In genomic region chr9:7976167-7976755, GRCh38 we compare ENCODE assay signal across 9 cellular contexts.
A peak's percentile ranks its signal among the peaks of the same experiment; 100 is the strongest.
DNase-seq lines count a peak whose midpoint lies in the region; ATAC-seq and TF ChIP-seq lines count a peak whose summit lies in the region.
"Had no signal": no experiment of that assay in that cellular context is flagged by ENCODE, and none has a peak within 500 bp of the region (broad histone marks: within the 10 kb centered on the region; RNA-seq: fewer than 3 reads in every experiment).

No MANE protein-coding gene starts in this region.

- POLR2A ChIA-PET in SK-N-SH (lab: Yijun Ruan, JAX) = no interaction called here

- H2BK12ac ChIP-seq in H9 (ENCODE audit: insufficient read length, low read depth, low read length) = no peak overlapping the region

- H3K9me3 Mint-ChIP-seq in H9 = no peaks in the 10 kb centered on the region

- no peak overlapping the region for H2AK5ac ChIP-seq in H9 (ENCODE audit: insufficient read length, low read length)

- H3K9me2 ChIP-seq in SK-N-SH = no peaks in the 10 kb centered on the region

- H3K23me2 ChIP-seq in H9 (ENCODE audit: insufficient read length, low read depth, low read length, poor library complexity, severe bottlenecking) = no peaks in the 10 kb centered on the region

- H3K4me1 Mint-ChIP-seq in H9 = peaks cover 7 to 10% of the 10 kb centered on the region in 2 experiments

- H3K4me3 Mint-ChIP-seq in H9 = no peak overlapping the region

- DNase-seq in NOMO-1 (lab: John Stamatoyannopoulos, UW; ENCODE audit: unreplicated experiment in 2 of 2) (peak; percentile 70 to 87), ureter (ENCODE audit: low spot score) (no peak), H9 (no peak), SK-N-SH (no peak)
- peak; percentile 51 for DNase-seq in activated naive CD4-positive, alpha-beta T cell treated with Interleukin-2 at 50 U/mL for 16 hours
- peak in 2 of 3 experiments; percentile 8 to 32 for DNase-seq in stimulated activated CD4-positive, alpha-beta T cell treated with anti-CD3 and anti-CD28 coated beads, TNF-alpha, amount 100 ng/mL, for 4 hours (ENCODE audit: low read depth in 3 of 3)

- no peak overlapping the region for H4K5ac ChIP-seq in H9 (ENCODE audit: insufficient read length, low read depth, low read length)

- H3K9ac ChIP-seq in H9 (ENCODE audit: extremely low read depth, insufficient read length, low read length) (no peak overlapping the region), SK-N-SH (no peak overlapping the region)
- H3K9ac ChIP-seq: KMS-11 had no signal

- H3K27me3 ChIP-seq in H9 (ENCODE audit: insufficient read depth, low read length) (no peaks in the 10 kb centered on the region), SK-N-SH (ENCODE audit: insufficient read depth) (no peaks in the 10 kb centered on the region)

- no peak for TF ChIP-seq CTCF in H9 (conservative IDR thresholded peaks at IDR 0.05)
- TF ChIP-seq CTCF in SK-N-SH (IDR thresholded peaks at IDR 0.05) = no peak

- no peaks in the 10 kb centered on the region for H4K20me1 ChIP-seq in H9 (ENCODE audit: control insufficient read depth, insufficient read depth, insufficient read length)
- H4K20me1 ChIP-seq in SK-N-SH (ENCODE audit: insufficient read depth) = no peaks in the 10 kb centered on the region

- H3K36me3 ChIP-seq in SK-N-SH (replicated peaks in 1 of 2; ENCODE audit: control insufficient read depth in 1 of 2, insufficient read depth in 2 of 2, low read length in 1 of 2) = no peaks in the 10 kb centered on the region

- no peak overlapping the region for H3T11ph ChIP-seq in H9 (ENCODE audit: low read length)

- peak; percentile 96 for ATAC-seq in GM18511 (IDR thresholded peaks at IDR 0.05; ENCODE audit: unreplicated experiment)
- ATAC-seq in HG02623 (IDR thresholded peaks at IDR 0.05; ENCODE audit: unreplicated experiment) = peak; percentile 97

- H4K8ac ChIP-seq in H9 (replicated peaks; ENCODE audit: insufficient read length, low read depth, low read length) = no peak overlapping the region

- TF ChIP-seq RAD21 in SK-N-SH (IDR thresholded peaks at IDR 0.05; ENCODE audit: low read length) = no peak

- H3K27ac ChIP-seq in H9 (ENCODE audit: insufficient read length, low read depth, low read length) (no peak overlapping the region), SK-N-SH (ENCODE audit: low read depth in 2 of 2, low read length in 1 of 2) (no peak overlapping the region)
- H3K27ac ChIP-seq: KMS-11 had no signal

- no peak overlapping the region for H2BK120ac ChIP-seq in H9 (ENCODE audit: low read depth, low read length, poor library complexity, severe bottlenecking)

- H3K56ac ChIP-seq in H9 (ENCODE audit: insufficient read length, low read depth, low read length) = no peak overlapping the region

- no peak overlapping the region for H2BK5ac ChIP-seq in H9 (ENCODE audit: insufficient read length, low read length)

- H3K4me1 ChIP-seq in H9 (ENCODE audit: insufficient read depth, low read length) (no peaks in the 10 kb centered on the region; the same call in 1 of the 2 replicates), SK-N-SH (ENCODE audit: control insufficient read depth in 1 of 2, insufficient read depth in 2 of 2, low read depth in 1 of 2, low read length in 1 of 2) (peaks cover 0 to 8% of the 10 kb centered on the region in 2 experiments; a peak in 2 of 4 replicates)

- H4K91ac ChIP-seq in H9 (ENCODE audit: insufficient read length, low read depth, low read length) = no peak overlapping the region

- H3K36me3 Mint-ChIP-seq in H9 (ENCODE audit: insufficient read depth in 1 of 3, low read depth in 3 of 3) = no peaks in the 10 kb centered on the region

- H3K9me3 ChIP-seq in H9 (ENCODE audit: control insufficient read depth, low read depth, low read length) = no peaks in the 10 kb centered on the region
- H3K9me3 ChIP-seq in SK-N-SH = no peaks in the 10 kb centered on the region

- no peak overlapping the region for H3K18ac ChIP-seq in H9 (ENCODE audit: insufficient read length, low read depth, low read length)

- H3K4ac ChIP-seq in H9 (ENCODE audit: low read depth, low read length) = no peak overlapping the region

- WGBS in H9 (ENCODE audit: extremely low coverage, insufficient read length, low lambda C conversion rate) = no CpG with 5 or more reads among the region's 4 CpGs
- WGBS in SK-N-SH (ENCODE audit: low lambda C conversion rate) = 49% methylated on average over 4 of the region's 4 CpGs

- H3K4me2 ChIP-seq in H9 (ENCODE audit: insufficient read depth, insufficient read length, low read length) = no peak overlapping the region
- no peak overlapping the region for H3K4me2 ChIP-seq in SK-N-SH
- H3K4me2 ChIP-seq: KMS-11 had no signal

- no peak overlapping the region for H3K14ac ChIP-seq in H9 (ENCODE audit: insufficient read depth, low read length)

- no peak overlapping the region for H2AFZ ChIP-seq in H9 (ENCODE audit: low read length)
- H2AFZ ChIP-seq in SK-N-SH (ENCODE audit: low read depth) = no peak overlapping the region

- no peaks in the 10 kb centered on the region for H3F3A ChIP-seq in SK-N-SH (replicated peaks; ENCODE audit: insufficient read depth)

- no peak overlapping the region for H2BK20ac ChIP-seq in H9 (ENCODE audit: low read depth, low read length, poor library complexity, severe bottlenecking)

- H3K27ac Mint-ChIP-seq in H9 = peak overlapping the region in 1 of 3 experiments; percentile 20; a peak in 1 of 7 replicates

- H3K27me3 Mint-ChIP-seq in H9 (ENCODE audit: low read depth) = no peaks in the 10 kb centered on the region

- CTCF ChIA-PET in SK-N-SH (lab: Yijun Ruan, JAX) = no interaction called here

- H3K79me1 ChIP-seq in H9 (ENCODE audit: insufficient read depth, low read depth, low read length, poor library complexity, severe bottlenecking) = no peaks in the 10 kb centered on the region

- TF ChIP-seq EP300 in SK-N-SH (IDR thresholded peaks at IDR 0.05; ENCODE audit: borderline replicate concordance in 1 of 2, low read depth in 1 of 2, low read length in 1 of 2) = no peak

- H3K4me3 ChIP-seq in SK-N-SH (ENCODE audit: low read depth in 2 of 2, low read length in 1 of 2) = no peak overlapping the region

- H2BK15ac ChIP-seq in H9 (ENCODE audit: low read depth, low read length) = no peak overlapping the region

- no peaks in the 10 kb centered on the region for H3K79me2 ChIP-seq in H9 (ENCODE audit: insufficient read depth, low read length)
- H3K79me2 ChIP-seq in SK-N-SH (ENCODE audit: insufficient read depth) = no peaks in the 10 kb centered on the region

- H3K23ac ChIP-seq in H9 (ENCODE audit: insufficient read length, low read depth, low read length) = no peak overlapping the region

TF ChIP-seq in SK-N-SH, 30 proteins besides CTCF, POLR2A, EP300 and RAD21:
- TF ChIP-seq YY1 (IDR thresholded peaks at IDR 0.05; ENCODE audit: low read depth) (no peak), MAX (IDR thresholded peaks at IDR 0.05; ENCODE audit: low read depth) (no peak), FOXJ3 (CRISPR knock-in tag; IDR thresholded peaks at IDR 0.05) (no peak), CHD2 (IDR thresholded peaks at IDR 0.05; ENCODE audit: low read length, partially characterized antibody) (no peak), PBX3 (IDR thresholded peaks at IDR 0.05) (no peak), EZH2phosphoT487 (IDR thresholded peaks at IDR 0.05; ENCODE audit: borderline replicate concordance, low read depth) (no peak), SMC3 (IDR thresholded peaks at IDR 0.05; ENCODE audit: low read depth, low read length) (no peak)

Comparison
In these comparisons a context has a peak if more than half of its experiments do, and no peak if none do; other contexts are left out.
1. DNase-seq: peak in NOMO-1 (2 of 2), activated naive CD4-positive, alpha-beta T cell treated with Interleukin-2 at 50 U/mL for 16 hours (single experiment) and stimulated activated CD4-positive, alpha-beta T cell treated with anti-CD3 and anti-CD28 coated beads, TNF-alpha, amount 100 ng/mL, for 4 hours (2 of 3); none in ureter (single experiment), H9 (single experiment) and SK-N-SH (single experiment).